In genomic region chr15:48966595-48967301, GRCh38 we compare ENCODE assay signal across 9 cellular contexts. TPM values are rescaled to one million over a fixed set of nuclear protein-coding genes. Genes with fewer than 3 reads are reported as not detected.
DNase-seq lines count a peak whose midpoint lies in the region; ATAC-seq and TF ChIP-seq lines count a peak whose summit lies in the region.
"Had no signal": no experiment of that assay in that cellular context is flagged by ENCODE, and none has a peak within 500 bp of the region (broad histone marks: within the 10 kb centered on the region; RNA-seq: fewer than 3 reads in every experiment).

No MANE protein-coding gene starts in this region.

- H3K4me1 Mint-ChIP-seq in activated naive CD8-positive, alpha-beta T cell (ENCODE audit: low read depth) = peaks cover 33% of the 10 kb centered on the region

- peak overlapping the region; percentile 69 to 72 for H3K27ac ChIP-seq in thoracic aorta
- H3K27ac ChIP-seq: HL-60 had no signal

- peak; percentile 78 for DNase-seq in EL
- DNase-seq in thoracic aorta (ENCODE audit: low spot score) = no peak
- DNase-seq in Right ventricle myocardium inferior (ENCODE audit: missing footprints) = no peak
- DNase-seq in HuH-7 (ENCODE audit: low spot score) = no peak
- DNase-seq in cerebellum (ENCODE audit: low spot score) = no peak

- no peaks in the 10 kb centered on the region for H3K27me3 ChIP-seq in thoracic aorta (replicated peaks; ENCODE audit: insufficient read depth)

- no peaks in the 10 kb centered on the region for H3K9me3 ChIP-seq in thoracic aorta

- H3K36me3 ChIP-seq in thoracic aorta = no peaks in the 10 kb centered on the region

- no peak for TF ChIP-seq CTCF in thoracic aorta (IDR thresholded peaks at IDR 0.05)

- peak overlapping the region; percentile 69 for H3K27ac Mint-ChIP-seq in activated naive CD8-positive, alpha-beta T cell

- ATAC-seq in GM21367 (IDR thresholded peaks at IDR 0.05; ENCODE audit: unreplicated experiment) (peak; percentile 70), HG03521 (IDR thresholded peaks at IDR 0.05; ENCODE audit: unreplicated experiment) (peak; percentile 68), thoracic aorta (ENCODE audit: insufficient number of reproducible peaks, low FRiP score, low read depth) (no peak), Right ventricle myocardium inferior (no peak)

- H3K9me3 Mint-ChIP-seq in activated naive CD8-positive, alpha-beta T cell (ENCODE audit: low read depth) = no peaks in the 10 kb centered on the region

- peaks cover 2% of the 10 kb centered on the region for H3K36me3 Mint-ChIP-seq in activated naive CD8-positive, alpha-beta T cell

- intact Hi-C loops in Right ventricle myocardium inferior (cut with DNase I) = no loop called here

- peaks cover 18% of the 10 kb centered on the region for H3K27me3 Mint-ChIP-seq in activated naive CD8-positive, alpha-beta T cell

- no peak overlapping the region for H3K4me3 ChIP-seq in thoracic aorta

- peak overlapping the region; percentile 11 for H3K4me3 Mint-ChIP-seq in activated naive CD8-positive, alpha-beta T cell

- H3K4me1 ChIP-seq in thoracic aorta (ENCODE audit: control insufficient read depth in 1 of 2, low read depth in 2 of 2) = peaks cover 17 to 47% of the 10 kb centered on the region in 2 donors

RNA-seq across cellular contexts. Expression of gene SHC4, which starts 3.0 kb away (rescaled TPM):
- total RNA-seq in thoracic aorta (10 to 100 TPM; 13.8 to 16.1 TPM), Right ventricle myocardium inferior (1.5 TPM), cerebellum (9.5 TPM)

Comparison
In these comparisons a context has a peak if more than half of its experiments do, and no peak if none do; other contexts are left out.
1. ATAC-seq: peak in GM21367 (single experiment) and HG03521 (single experiment); none in thoracic aorta (single experiment) and Right ventricle myocardium inferior (single experiment).